In genomic region chrX:113390531-113390930, GRCh38 we compare ENCODE assay signal across 24 cellular contexts.
"Had no signal": no experiment of that assay in that cellular context is flagged by ENCODE, and none has a peak within 500 bp of the region (broad histone marks: within the 10 kb centered on the region; RNA-seq: fewer than 3 reads in every experiment).

No MANE protein-coding gene starts in this region.

- H3K9me3 ChIP-seq: gastroesophageal sphincter, neutrophil, ovary, prostate gland, thyroid gland, upper lobe of right lung had no signal

- DNase-seq: activated B cell treated with CpG ODN at 0.5 μM for 24 hours; activated CD4-positive, alpha-beta memory T cell treated with anti-CD3 and anti-CD28 coated beads for 36 hours; activated CD4-positive, alpha-beta T cell treated with anti-CD3 and anti-CD28 coated beads for 48 hours; activated effector memory CD4-positive, alpha-beta T cell treated with Interleukin-2 at 50 U/mL for 16 hours; activated naive CD4-positive, alpha-beta T cell treated with anti-CD3 and anti-CD28 coated beads for 36 hours; activated naive CD8-positive, alpha-beta T cell treated with anti-CD3 and anti-CD28 coated beads, Interleukin-2, amount 10 ng/mL, durations not matched to agents 7 days and 5 days; activated T-cell treated with anti-CD3 and anti-CD28 coated beads, Interleukin-2, amount 50 U/mL, for 72 hours; amniotic stem cell; cerebellar nuclear complex; head of caudate nucleus; left colon; ovary; substantia nigra; T-helper 9 cell; thyroid gland; upper lobe of right lung had no signal

- ATAC-seq: activated T-cell treated with anti-CD3 and anti-CD28 coated beads, Interleukin-2, amount 50 U/mL, for 72 hours; gastroesophageal sphincter; left colon; upper lobe of right lung had no signal

- H3K4me3 ChIP-seq: coronary artery, gastroesophageal sphincter, ovary, prostate gland, thyroid gland, upper lobe of right lung had no signal

- H3K4me1 Mint-ChIP-seq: activated B cell treated with CpG ODN at 0.5 μM for 24 hours; activated naive CD8-positive, alpha-beta T cell treated with anti-CD3 and anti-CD28 coated beads, Interleukin-2, amount 10 ng/mL, durations not matched to agents 7 days and 5 days; memory B cell had no signal

- H3K36me3 Mint-ChIP-seq: activated CD4-positive, alpha-beta memory T cell treated with anti-CD3 and anti-CD28 coated beads for 36 hours; activated naive CD8-positive, alpha-beta T cell treated with anti-CD3 and anti-CD28 coated beads, Interleukin-2, amount 10 ng/mL, durations not matched to agents 7 days and 5 days; memory B cell had no signal

- FAIRE-seq: keratinocyte had no signal

- H3K27me3 ChIP-seq: gastroesophageal sphincter, neutrophil, ovary, thyroid gland, upper lobe of right lung had no signal

- H3K27ac Mint-ChIP-seq: activated B cell treated with CpG ODN at 0.5 μM for 24 hours; activated CD4-positive, alpha-beta memory T cell treated with anti-CD3 and anti-CD28 coated beads for 36 hours; activated naive CD4-positive, alpha-beta T cell treated with anti-CD3 and anti-CD28 coated beads for 36 hours; activated naive CD8-positive, alpha-beta T cell treated with anti-CD3 and anti-CD28 coated beads, Interleukin-2, amount 10 ng/mL, durations not matched to agents 7 days and 5 days; activated T-cell treated with anti-CD3 and anti-CD28 coated beads, Interleukin-2, amount 50 U/mL, for 72 hours; memory B cell; nephron; stimulated activated naive CD8-positive, alpha-beta T cell treated with anti-CD3 and anti-CD28 coated beads, Interleukin-15, Interleukin-2, amounts not matched to agents 100 ng/mL and 50 ng/mL, for 24 hours had no signal

- H3K4me1 ChIP-seq: gastroesophageal sphincter, prostate gland, thyroid gland, upper lobe of right lung had no signal

- H3K9me3 Mint-ChIP-seq: activated B cell treated with CpG ODN at 0.5 μM for 24 hours; activated naive CD8-positive, alpha-beta T cell treated with anti-CD3 and anti-CD28 coated beads, Interleukin-2, amount 10 ng/mL, durations not matched to agents 7 days and 5 days had no signal

- H3K36me3 ChIP-seq: gastroesophageal sphincter, neutrophil, ovary, prostate gland, thyroid gland, upper lobe of right lung had no signal

- H3K4me3 Mint-ChIP-seq: activated B cell treated with CpG ODN at 0.5 μM for 24 hours; activated CD4-positive, alpha-beta memory T cell treated with anti-CD3 and anti-CD28 coated beads for 36 hours; activated naive CD4-positive, alpha-beta T cell treated with anti-CD3 and anti-CD28 coated beads for 36 hours; activated naive CD8-positive, alpha-beta T cell treated with anti-CD3 and anti-CD28 coated beads, Interleukin-2, amount 10 ng/mL, durations not matched to agents 7 days and 5 days; activated T-cell treated with anti-CD3 and anti-CD28 coated beads, Interleukin-2, amount 50 U/mL, for 72 hours; memory B cell; nephron; stimulated activated naive CD8-positive, alpha-beta T cell treated with anti-CD3 and anti-CD28 coated beads, Interleukin-15, Interleukin-2, amounts not matched to agents 100 ng/mL and 50 ng/mL, for 24 hours had no signal

- H3K27me3 Mint-ChIP-seq: activated B cell treated with CpG ODN at 0.5 μM for 24 hours; activated CD4-positive, alpha-beta memory T cell treated with anti-CD3 and anti-CD28 coated beads for 36 hours; activated naive CD8-positive, alpha-beta T cell treated with anti-CD3 and anti-CD28 coated beads, Interleukin-2, amount 10 ng/mL, durations not matched to agents 7 days and 5 days; memory B cell; stimulated activated naive CD8-positive, alpha-beta T cell treated with anti-CD3 and anti-CD28 coated beads, Interleukin-15, Interleukin-2, amounts not matched to agents 100 ng/mL and 50 ng/mL, for 24 hours had no signal

- H3K27ac ChIP-seq: coronary artery, gastroesophageal sphincter, neutrophil, ovary, prostate gland, thyroid gland, upper lobe of right lung had no signal
